In genomic region chr12:10215951-10216350, GRCh38 we compare ENCODE assay signal across 9 cellular contexts. TPM values are rescaled to one million over a fixed set of nuclear protein-coding genes. Genes with fewer than 3 reads are reported as not detected.
A peak's percentile ranks its signal among the peaks of the same experiment; 100 is the strongest.
DNase-seq lines count a peak whose midpoint lies in the region; ATAC-seq and TF ChIP-seq lines count a peak whose summit lies in the region.
"Not testable (repeated sequence)": the region's sequence is repeated elsewhere in the genome, so short reads cannot be mapped to it uniquely, and the experiment has no call there.
"Had no signal": no experiment of that assay in that cellular context is flagged by ENCODE, and none has a peak within 500 bp of the region (broad histone marks: within the 10 kb centered on the region; RNA-seq: fewer than 3 reads in every experiment).

No MANE protein-coding gene starts in this region.

- peaks cover 45% of the 10 kb centered on the region for H3K36me3 Mint-ChIP-seq in CD4-positive, alpha-beta T cell (ENCODE audit: low read depth)
- H3K36me3 Mint-ChIP-seq in endodermal cell (ENCODE audit: low read depth), result peaks cover 51% of the 10 kb centered on the region
- H3K36me3 Mint-ChIP-seq in type B pancreatic cell, result peaks cover 29% of the 10 kb centered on the region

- not testable (repeated sequence) for H3K9me3 Mint-ChIP-seq in CD4-positive, alpha-beta T cell; endodermal cell; type B pancreatic cell

- POLR2A ChIA-PET in CD4-positive, alpha-beta T cell (lab: Charles Lee), result interaction anchor here (0.7 kb wide), 1 partner anchor 1273 kb away, joined by 3 read pairs; no protein-coding TSS in a partner anchor

- H3K27ac Mint-ChIP-seq in CD4-positive, alpha-beta T cell, result peak overlapping the region; percentile 98
- H3K27ac Mint-ChIP-seq in endodermal cell (peak overlapping the region; percentile 99), type B pancreatic cell (peak overlapping the region; percentile 100)

- WGBS in endodermal cell (ENCODE audit: insufficient coverage in 1 of 2, insufficient read length in 1 of 2), 2 experiments, result 94 to 96% methylated on average over 9 to 15 of the region's 15 CpGs

- not testable (repeated sequence) for H3K27me3 Mint-ChIP-seq in CD4-positive, alpha-beta T cell; endodermal cell (ENCODE audit: insufficient read depth); type B pancreatic cell

- H3K9ac ChIP-seq in HUES48 (ENCODE audit: low read depth, low read length); endodermal cell (ENCODE audit: extremely low read depth, low read length, poor library complexity, severe bottlenecking): not testable (repeated sequence)

- H3K4me1 Mint-ChIP-seq in CD4-positive, alpha-beta T cell (ENCODE audit: low read depth), result peaks cover 31% of the 10 kb centered on the region
- H3K4me1 Mint-ChIP-seq in endodermal cell, result peaks cover 29% of the 10 kb centered on the region
- H3K4me1 Mint-ChIP-seq in type B pancreatic cell (ENCODE audit: unreplicated experiment), result not testable (repeated sequence)

- H3K4me1 ChIP-seq in HUES48 (ENCODE audit: control insufficient read depth, insufficient read depth, low read length), result peaks cover 18% of the 10 kb centered on the region
- not testable (repeated sequence) for H3K4me1 ChIP-seq in endodermal cell (ENCODE audit: control insufficient read depth, insufficient read depth, low read length)

- not testable (repeated sequence) for ATAC-seq in CD4-positive, alpha-beta T cell (ENCODE audit: poor library complexity)

- CTCF ChIA-PET in CD4-positive, alpha-beta T cell (lab: Charles Lee), result interaction anchor here (2.1 kb wide), 1 partner anchor 20 kb away, joined by 8 read pairs; no protein-coding TSS in a partner anchor

- H3K27me3 ChIP-seq in CD4-positive, alpha-beta T cell (ENCODE audit: control insufficient read depth, insufficient read depth, low read length); HUES48 (ENCODE audit: control insufficient read depth, insufficient read depth, low read length); endodermal cell (ENCODE audit: control insufficient read depth, insufficient read depth, low read length, poor library complexity, severe bottlenecking): not testable (repeated sequence)

- peak overlapping the region; percentile 95 for H3K4me3 Mint-ChIP-seq in CD4-positive, alpha-beta T cell
- H3K4me3 Mint-ChIP-seq in endodermal cell, result peak overlapping the region; percentile 90
- not testable (repeated sequence) for H3K4me3 Mint-ChIP-seq in type B pancreatic cell

- not testable (repeated sequence) for DNase-seq in CD4-positive, alpha-beta T cell; endodermal cell; type B pancreatic cell (ENCODE audit: extremely low spot score, unreplicated experiment)
- peak; percentile 16 to 30 for DNase-seq in activated CD4-positive, alpha-beta T cell treated with anti-CD3 and anti-CD28 coated beads, Interleukin-2, amount 50 U/mL, for 48 hours
- DNase-seq in activated gamma-delta T cell treated with Interleukin-2 at 50 U/mL for 16 hours (peak; percentile 30), islet precursor cell (peak; percentile 39)
- DNase-seq in stimulated activated CD4-positive, alpha-beta T cell treated with anti-CD3 and anti-CD28 coated beads, Interleukin-15, amount 100 ng/mL, for 24 hours, result peak; percentile 8

- intact Hi-C loops in CD4-positive, alpha-beta T cell (cut with DNase I, micrococcal nuclease), result loop anchor here (10.0 kb wide), 3 partner anchors 149 to 561 kb away; partner anchors contain the start of gene CLEC2B (in 1 of the 2)

- H3K9me3 ChIP-seq in CD4-positive, alpha-beta T cell (ENCODE audit: control insufficient read depth, low read length); HUES48 (ENCODE audit: control insufficient read depth, insufficient read depth, low read length): not testable (repeated sequence)
- peaks cover 11% of the 10 kb centered on the region for H3K9me3 ChIP-seq in endodermal cell (ENCODE audit: control insufficient read depth, low read length)

- H3K27ac ChIP-seq in CD4-positive, alpha-beta T cell (ENCODE audit: low read depth, low read length); HUES48 (ENCODE audit: low read depth, low read length); endodermal cell (ENCODE audit: low read depth, low read length): not testable (repeated sequence)

- not testable (repeated sequence) for TF ChIP-seq CTCF in CD4-positive, alpha-beta T cell (IDR thresholded peaks at IDR 0.05); endodermal cell (conservative IDR thresholded peaks at IDR 0.05); type B pancreatic cell (conservative IDR thresholded peaks at IDR 0.05)

- 0 out of 2 replicates have a peak overlapping the region, but pooled peaks have one; percentile 77 for H3K4me3 ChIP-seq in HUES48 (ENCODE audit: low read depth, low read length)
- peak overlapping the region; percentile 95 for H3K4me3 ChIP-seq in endodermal cell (ENCODE audit: low read length)

- H3K36me3 ChIP-seq in HUES48 (ENCODE audit: control insufficient read depth, insufficient read depth, low read length) (peaks cover 35% of the 10 kb centered on the region), endodermal cell (ENCODE audit: control insufficient read depth, insufficient read depth, low read length) (peaks cover 44% of the 10 kb centered on the region)

RNA-seq across cellular contexts. Expression of gene GABARAPL1, which starts 3.3 kb away (rescaled TPM):
- 100 to 1,000 TPM; 267 to 276 TPM for total RNA-seq in CD4-positive, alpha-beta T cell
- total RNA-seq in endodermal cell (100 to 1,000 TPM; 135 to 191 TPM), type B pancreatic cell (ENCODE audit: low replicate concordance) (43.5 and 252 TPM in 2 replicates)
- polyA plus RNA-seq in endodermal cell (2013, experiment 1 of 2), result 61.9 TPM
- 71.4 TPM for polyA plus RNA-seq in endodermal cell (2013, experiment 2 of 2)

RNA-seq across cellular contexts. Expression of gene TMEM52B, which starts 37.1 kb away (rescaled TPM):
- not detected for total RNA-seq in CD4-positive, alpha-beta T cell
- total RNA-seq in endodermal cell, result not detected
- not detected for polyA plus RNA-seq in endodermal cell (2013, experiment 1 of 2)
- not detected for polyA plus RNA-seq in endodermal cell (2013, experiment 2 of 2)
- total RNA-seq in type B pancreatic cell (ENCODE audit: low replicate concordance), result 0.68 and 3.4 TPM in 2 replicates
- total RNA-seq: MCF 10A had no signal

RNA-seq across cellular contexts. Expression of gene OLR1, which starts 44.0 kb away (rescaled TPM):
- total RNA-seq in CD4-positive, alpha-beta T cell, result not detected
- under 1 TPM in 1 of 2 donors, not detected in 1; 0.22 TPM for total RNA-seq in endodermal cell
- polyA plus RNA-seq in endodermal cell (2013, experiment 1 of 2), result 0.11 TPM
- polyA plus RNA-seq in endodermal cell (2013, experiment 2 of 2), result 0.58 TPM
- total RNA-seq in type B pancreatic cell (ENCODE audit: low replicate concordance), result 0.19 and 2.8 TPM in 2 replicates
- total RNA-seq: MCF 10A had no signal
